In genomic region chr12:127820846-127821245, GRCh38 we compare ENCODE assay signal across 28 cellular contexts.
"Had no signal": no experiment of that assay in that cellular context is flagged by ENCODE, and none has a peak within 500 bp of the region (broad histone marks: within the 10 kb centered on the region; RNA-seq: fewer than 3 reads in every experiment).

No MANE protein-coding gene starts in this region.

- ATAC-seq: activated CD4-positive, CD25-positive, alpha-beta regulatory T cell treated with anti-CD3 and anti-CD28 coated beads, Interleukin-2, amount 50 U/mL, for 24 hours; activated CD8-positive, alpha-beta T cell treated with anti-CD3 and anti-CD28 coated beads for 36 hours; activated naive CD8-positive, alpha-beta T cell treated with anti-CD3 and anti-CD28 coated beads, Interleukin-2, amount 50 U/mL, for 24 hours; activated T-cell treated with anti-CD3 and anti-CD28 coated beads, Interleukin-2, amount 50 U/mL, for 4 hours; activated T-helper 17 cell treated with anti-CD3 and anti-CD28 coated beads, Interleukin-2, amount 50 U/mL, for 72 hours; T-helper 17 cell had no signal

- H3K4me3 ChIP-seq: adrenal gland, ascending aorta, breast epithelium, cardiac muscle cell, coronary artery had no signal

- DNase-seq: activated B cell treated with CpG ODN at 0.5 μM for 24 hours; activated CD4-positive, alpha-beta T cell treated with anti-CD3 and anti-CD28 coated beads for 48 hours; activated CD4-positive, alpha-beta T cell treated with anti-CD3 and anti-CD28 coated beads, Interleukin-2, amount 50 U/mL, for 1 hour; activated CD4-positive, alpha-beta T cell treated with anti-CD3 and anti-CD28 coated beads, Interleukin-2, amount 50 U/mL, for 48 hours; activated CD8-positive, alpha-beta memory T cell treated with anti-CD3 and anti-CD28 coated beads for 24 hours; activated CD8-positive, alpha-beta T cell treated with anti-CD3 and anti-CD28 coated beads for 36 hours; activated effector memory CD4-positive, alpha-beta T cell treated with Interleukin-2 at 50 U/mL for 16 hours; activated gamma-delta T cell treated with Interleukin-2 at 50 U/mL for 16 hours; activated naive CD4-positive, alpha-beta T cell treated with anti-CD3 and anti-CD28 coated beads for 36 hours; activated naive CD8-positive, alpha-beta T cell treated with anti-CD3 and anti-CD28 coated beads for 36 hours; activated naive CD8-positive, alpha-beta T cell treated with anti-CD3 and anti-CD28 coated beads, Interleukin-2, amount 50 U/mL, for 24 hours; activated T-cell treated with anti-CD3 and anti-CD28 coated beads, Interleukin-2, amount 50 U/mL, for 4 hours; adrenal gland; central memory CD4-positive, alpha-beta T cell; effector CD8-positive, alpha-beta T cell; foreskin fibroblast; head of caudate nucleus; T-helper 1 cell; T-helper 17 cell; T1000; WERI-Rb-1 had no signal

- H3K27ac ChIP-seq: adrenal gland, ascending aorta, breast epithelium, cardiac muscle cell, coronary artery, epithelial cell of prostate, WERI-Rb-1 had no signal

- H3K27me3 ChIP-seq: adrenal gland, ascending aorta, breast epithelium, cardiac muscle cell had no signal
